Comparison of ENCODE assay signal across 8 cellular contexts in genomic region chr17:45247429-45248131, GRCh38. TPM values are rescaled to one million over a fixed set of nuclear protein-coding genes. Genes with fewer than 3 reads are reported as not detected.
DNase-seq lines count a peak whose midpoint lies in the region; ATAC-seq and TF ChIP-seq lines count a peak whose summit lies in the region.

No MANE protein-coding gene starts in this region.

- H3K4me3 Mint-ChIP-seq in activated CD4-positive, alpha-beta T cell treated with anti-CD3 and anti-CD28 coated beads, Interleukin-2, amount 10 ng/mL, durations not matched to agents 7 days and 5 days: peak overlapping the region; percentile 83
- peak overlapping the region; percentile 71 for H3K4me3 Mint-ChIP-seq in dendritic cell treated with granulocyte-macrophage colony-stimulating factor and Interleukin-4, amounts not matched to agents 40 ng/mL and 50 ng/mL, for 4 days

- H3K36me3 Mint-ChIP-seq in activated CD4-positive, alpha-beta T cell treated with anti-CD3 and anti-CD28 coated beads, Interleukin-2, amount 10 ng/mL, durations not matched to agents 7 days and 5 days (ENCODE audit: low read depth): peaks cover 69% of the 10 kb centered on the region
- H3K36me3 Mint-ChIP-seq in dendritic cell treated with granulocyte-macrophage colony-stimulating factor and Interleukin-4, amounts not matched to agents 40 ng/mL and 50 ng/mL, for 4 days (ENCODE audit: low read depth): peaks cover 76% of the 10 kb centered on the region

- peak overlapping the region; percentile 92 for H3K27ac Mint-ChIP-seq in activated CD4-positive, alpha-beta T cell treated with anti-CD3 and anti-CD28 coated beads, Interleukin-2, amount 10 ng/mL, durations not matched to agents 7 days and 5 days
- H3K27ac Mint-ChIP-seq in dendritic cell treated with granulocyte-macrophage colony-stimulating factor and Interleukin-4, amounts not matched to agents 40 ng/mL and 50 ng/mL, for 4 days: peak overlapping the region; percentile 64

- peaks cover 71% of the 10 kb centered on the region for H3K4me1 Mint-ChIP-seq in activated CD4-positive, alpha-beta T cell treated with anti-CD3 and anti-CD28 coated beads, Interleukin-2, amount 10 ng/mL, durations not matched to agents 7 days and 5 days
- peaks cover 45% of the 10 kb centered on the region for H3K4me1 Mint-ChIP-seq in dendritic cell treated with granulocyte-macrophage colony-stimulating factor and Interleukin-4, amounts not matched to agents 40 ng/mL and 50 ng/mL, for 4 days (ENCODE audit: low read depth)

- 1 to 2% methylated on average over 23 to 40 of the region's 61 CpGs for WGBS in lower leg skin, 2 donors

- POLR2A ChIA-PET in activated CD4-positive, alpha-beta T cell treated with anti-CD3 and anti-CD28 coated beads, Interleukin-2, amount 10 ng/mL, durations not matched to agents 7 days and 5 days (lab: Charles Lee): interaction anchor here (0.6 to 1.2 kb wide), 3 partner anchors 18 to 29 kb away, joined by 3 to 5 read pairs (median 3); no protein-coding TSS in a partner anchor

- intact Hi-C loops in dendritic cell treated with granulocyte-macrophage colony-stimulating factor and Interleukin-4, amounts not matched to agents 40 ng/mL and 50 ng/mL, for 4 days (cut with micrococcal nuclease): no loop called here
- intact Hi-C loops in lower leg skin (cut with DNase I; ENCODE audit: low total_unique reads): no loop called here

- peak; percentile 91 for DNase-seq in AG08396 (ENCODE audit: low spot score)
- peak; percentile 95 for DNase-seq in NCI-H510A treated with DMSO at 0.1 percent for 48 hours (lab: John Stamatoyannopoulos, UW)
- DNase-seq in activated CD4-positive, alpha-beta T cell treated with anti-CD3 and anti-CD28 coated beads, Interleukin-2, amount 10 ng/mL, durations not matched to agents 7 days and 5 days: peak; percentile 97
- peak; percentile 88 to 98 for DNase-seq in lower leg skin (ENCODE audit: low spot score in 2 of 2)
- peak; percentile 95 to 99 (median 97) for DNase-seq in stimulated activated CD4-positive, alpha-beta T cell treated with anti-CD3 and anti-CD28 coated beads, TNF-alpha, amount 100 ng/mL, for 48 hours (ENCODE audit: low read depth in 3 of 3)

- H3K9me3 Mint-ChIP-seq in activated CD4-positive, alpha-beta T cell treated with anti-CD3 and anti-CD28 coated beads, Interleukin-2, amount 10 ng/mL, durations not matched to agents 7 days and 5 days: no peaks in the 10 kb centered on the region
- H3K9me3 Mint-ChIP-seq in dendritic cell treated with granulocyte-macrophage colony-stimulating factor and Interleukin-4, amounts not matched to agents 40 ng/mL and 50 ng/mL, for 4 days: no peaks in the 10 kb centered on the region

- no peaks in the 10 kb centered on the region for H3K27me3 Mint-ChIP-seq in activated CD4-positive, alpha-beta T cell treated with anti-CD3 and anti-CD28 coated beads, Interleukin-2, amount 10 ng/mL, durations not matched to agents 7 days and 5 days
- no peaks in the 10 kb centered on the region for H3K27me3 Mint-ChIP-seq in dendritic cell treated with granulocyte-macrophage colony-stimulating factor and Interleukin-4, amounts not matched to agents 40 ng/mL and 50 ng/mL, for 4 days

- TF ChIP-seq CTCF in lower leg skin (IDR thresholded peaks at IDR 0.05): no peak

- CTCF ChIA-PET in activated CD4-positive, alpha-beta T cell treated with anti-CD3 and anti-CD28 coated beads, Interleukin-2, amount 10 ng/mL, durations not matched to agents 7 days and 5 days (lab: Charles Lee): interaction anchor here (0.9 to 5.1 kb wide), 13 partner anchors 12 to 112 kb away, joined by 3 to 39 read pairs (median 4); partner anchors contain the start of gene ACBD4

- ATAC-seq in GM19043 (IDR thresholded peaks at IDR 0.05; ENCODE audit: low read depth, unreplicated experiment): peak; percentile 82
- peak; percentile 82 for ATAC-seq in HG03280 (IDR thresholded peaks at IDR 0.05; ENCODE audit: unreplicated experiment)

- peak overlapping the region; percentile 29 for H3K4me3 ChIP-seq in lower leg skin (ENCODE audit: low read depth, poor library complexity, severe bottlenecking)

- TF ChIP-seq POLR2A in lower leg skin (IDR thresholded peaks at IDR 0.05): no peak

RNA-seq across cellular contexts. Expression of gene SPATA32, which starts 14.3 kb away (rescaled TPM):
- under 1 TPM; 0.27 to 0.67 TPM for total RNA-seq in activated CD4-positive, alpha-beta T cell treated with anti-CD3 and anti-CD28 coated beads, Interleukin-2, amount 10 ng/mL, durations not matched to agents 7 days and 5 days
- not detected for total RNA-seq in lower leg skin

RNA-seq across cellular contexts. Expression of gene FMNL1, which starts 25.9 kb away (rescaled TPM):
- total RNA-seq in activated CD4-positive, alpha-beta T cell treated with anti-CD3 and anti-CD28 coated beads, Interleukin-2, amount 10 ng/mL, durations not matched to agents 7 days and 5 days: 100 to 1,000 TPM; 391 to 410 TPM
- 10 to 100 TPM in 1 of 4 donors, 1 to 10 TPM in 3; 8.3 to 13.6 (median 8.8) TPM for total RNA-seq in lower leg skin

Comparison
In these comparisons a context has a peak if more than half of its experiments do, and no peak if none do; other contexts are left out.
1. Peak in every context shown above with its lines: DNase-seq, ATAC-seq and H3K4me3 ChIP-seq.
2. RNA of gene FMNL1, which starts 25.9 kb away (total RNA-seq): 391 to 410 TPM in activated CD4-positive, alpha-beta T cell treated with anti-CD3 and anti-CD28 coated beads, Interleukin-2, amount 10 ng/mL, durations not matched to agents 7 days and 5 days; 8.3 to 13.6 TPM in lower leg skin; every median in the first group is over 10 times any median in the second.